In genomic region chr1:64769971-64770370, GRCh38 we compare ENCODE assay signal across 18 cellular contexts.
DNase-seq lines count a peak whose midpoint lies in the region; FAIRE-seq and TF ChIP-seq lines count a peak whose summit lies in the region.
"Had no signal": no experiment of that assay in that cellular context is flagged by ENCODE, and none has a peak within 500 bp of the region (broad histone marks: within the 10 kb centered on the region; RNA-seq: fewer than 3 reads in every experiment).

No MANE protein-coding gene starts in this region.

- no peaks in the 10 kb centered on the region for H3K27me3 ChIP-seq in neutrophil
- H3K27me3 ChIP-seq: BLaER1 treated with 17β-estradiol and CSF1 and Interleukin-3, amounts not matched to agents 10 nM and 100 nM had no signal

- no peaks in the 10 kb centered on the region for H3K36me3 ChIP-seq in neutrophil

- TF ChIP-seq POLR2A in H54 (IDR thresholded peaks at IDR 0.05; ENCODE audit: low read depth, low read length): no peak

- peaks cover 12 to 22% of the 10 kb centered on the region in 2 experiments for H3K4me1 ChIP-seq in neutrophil (ENCODE audit: control insufficient read depth in 1 of 2, insufficient read depth in 1 of 2, low read depth in 1 of 2, low read length in 1 of 2)
- H3K4me1 ChIP-seq: A549, Caco-2 had no signal

- no peaks in the 10 kb centered on the region for H3K9me3 ChIP-seq in neutrophil
- H3K9me3 ChIP-seq: Caco-2 had no signal

- no peak overlapping the region for H3K4me3 ChIP-seq in epithelial cell of esophagus (ENCODE audit: low read length)
- H3K4me3 ChIP-seq in neutrophil (ENCODE audit: low read depth in 1 of 2, low read length in 1 of 2): no peak overlapping the region
- H3K4me3 ChIP-seq: A549; BLaER1 treated with 17β-estradiol and CSF1 and Interleukin-3, amounts not matched to agents 10 nM and 100 nM had no signal

- H3K27ac ChIP-seq in neutrophil: peak overlapping the region; percentile 60
- H3K27ac ChIP-seq: 22Rv1; A549; BLaER1 treated with 17β-estradiol and CSF1 and Interleukin-3, amounts not matched to agents 10 nM and 100 nM; C4-2B had no signal

- DNase-seq in H54 (ENCODE audit: insufficient read length, low spot score) (no peak), epithelial cell of esophagus (ENCODE audit: low read depth) (peak; percentile 60), GM19239 (ENCODE audit: insufficient read length, low spot score) (no peak), NCI-H2171 (lab: John Stamatoyannopoulos, UW) (no peak)
- DNase-seq: Caco-2; Calu3; CD4-positive, alpha-beta T cell; CD8-positive, alpha-beta T cell; DMS79 treated with DMSO at 0.1 percent for 48 hours; GF-D8 had no signal

- FAIRE-seq in H54 (lab: Jason Lieb, UNC) (peak; percentile 6), GM19239 (lab: Jason Lieb, UNC) (no peak)
- FAIRE-seq: A549, D721Med, G401.6, GM12891 had no signal

- no peak for TF ChIP-seq CTCF in epithelial cell of esophagus (IDR thresholded peaks at IDR 0.05; ENCODE audit: insufficient read depth, low read depth, low read length, missing control alignments)
- no peak for TF ChIP-seq CTCF in neutrophil (IDR thresholded peaks at IDR 0.05)
